In the genomic region with DNA sequence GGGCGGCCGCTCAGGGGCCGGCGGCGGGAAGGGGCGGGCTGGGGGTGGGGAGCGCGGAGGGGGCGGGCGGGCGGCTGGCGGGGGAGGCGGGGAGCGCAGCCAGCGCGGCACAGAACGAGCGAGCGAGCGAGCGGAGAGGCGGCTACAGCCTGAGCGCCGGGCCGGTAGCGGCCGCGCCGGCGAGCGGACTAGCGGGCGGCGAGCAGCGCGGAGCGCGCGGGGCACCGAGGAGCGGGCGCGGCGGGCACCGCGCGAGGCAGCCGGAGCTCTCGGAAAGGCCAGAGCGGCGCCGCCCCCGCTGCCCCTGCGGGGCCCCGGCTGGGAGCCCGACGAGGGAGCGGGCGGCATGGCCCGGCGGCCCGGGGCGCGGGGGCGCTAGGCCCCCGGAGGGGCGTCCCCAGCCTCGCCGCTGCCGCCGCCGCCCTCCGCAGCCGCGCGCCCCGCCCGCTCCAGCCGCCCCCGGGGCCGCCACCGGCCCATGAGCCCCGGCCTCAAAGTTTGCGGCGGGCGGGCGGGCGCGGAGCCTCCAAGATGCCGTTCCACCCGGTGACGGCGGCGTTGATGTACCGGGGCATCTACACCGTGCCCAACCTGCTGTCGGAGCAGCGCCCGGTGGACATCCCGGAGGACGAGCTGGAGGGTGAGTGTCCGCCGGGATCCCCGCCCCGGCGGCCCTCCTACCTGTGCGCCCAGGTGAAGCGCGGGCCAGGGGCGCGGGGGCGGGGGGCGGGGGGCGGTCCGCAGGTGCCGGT, we compare ENCODE assay signal across 11 cellular contexts. TPM values are rescaled to one million over a fixed set of nuclear protein-coding genes. Genes with fewer than 3 reads are reported as not detected.
DNase-seq lines count a peak whose midpoint lies in the region; ATAC-seq and TF ChIP-seq lines count a peak whose summit lies in the region.
"Had no signal": no experiment of that assay in that cellular context is flagged by ENCODE, and none has a peak within 500 bp of the region (broad histone marks: within the 10 kb centered on the region; RNA-seq: fewer than 3 reads in every experiment).

TSS of gene CABP7 (plus strand) at position 110 of the 752 bp plus-strand sequence. CDS start at position 532, 422 bp downstream.

- H3K9me3 ChIP-seq in body of pancreas = no peaks in the 10 kb centered on the region

- H3K27ac Mint-ChIP-seq in nephron = no peak within 1 kb of the TSS

- H3K36me3 ChIP-seq in H7 (replicated peaks; ENCODE audit: control insufficient read depth, insufficient read depth, low read length) (no peaks in the 10 kb centered on the region), body of pancreas (replicated peaks in 1 of 2; ENCODE audit: insufficient read depth in 1 of 2, low read depth in 2 of 2) (no peaks in the 10 kb centered on the region)

- ATAC-seq in body of pancreas (peak; percentile 43), GM19463 (IDR thresholded peaks at IDR 0.05; ENCODE audit: unreplicated experiment) (no peak), HG03432 (IDR thresholded peaks at IDR 0.05; ENCODE audit: unreplicated experiment) (no peak)

- peaks cover 5% of the 10 kb centered on the region for H3K9me3 Mint-ChIP-seq in nephron

- H3K27ac ChIP-seq in body of pancreas = no peak within 1 kb of the TSS

- intact Hi-C loops in body of pancreas (cut with DNase I) = no loop called here

- DNase-seq in NCI-H146 (lab: John Stamatoyannopoulos, UW) (peak; percentile 34), NCI-H146 treated with DMSO at 0.1 percent for 48 hours (lab: John Stamatoyannopoulos, UW; ENCODE audit: unreplicated experiment) (no peak), H7 (peak; percentile 88), body of pancreas (no peak), DMS79 (lab: John Stamatoyannopoulos, UW) (no peak)
- DNase-seq: activated effector memory CD4-positive, alpha-beta T cell treated with anti-CD3 and anti-CD28 coated beads, Interleukin-2, amount 50 U/mL, for 16 hours; kidney had no signal

- H3K4me3 ChIP-seq in H7 (ENCODE audit: insufficient read depth, low read depth, low read length) (peak within 1 kb of the TSS; percentile 31), body of pancreas (no peak within 1 kb of the TSS)

- TF ChIP-seq POLR2A in body of pancreas (IDR thresholded peaks at IDR 0.05) = no peak

- H3K36me3 Mint-ChIP-seq in nephron (ENCODE audit: low read depth) = no peaks in the 10 kb centered on the region

- peaks cover 8% of the 10 kb centered on the region for H3K4me1 ChIP-seq in body of pancreas

- peaks cover 74% of the 10 kb centered on the region for H3K27me3 Mint-ChIP-seq in nephron (ENCODE audit: low read depth)

- peaks cover 45% of the 10 kb centered on the region for H3K27me3 ChIP-seq in H7 (ENCODE audit: control insufficient read depth, insufficient read depth, low read length)
- H3K27me3 ChIP-seq in body of pancreas = peaks cover 0 to 12% of the 10 kb centered on the region in 2 donors

- H3K4me1 Mint-ChIP-seq in nephron = peaks cover 5% of the 10 kb centered on the region

- peak within 1 kb of the TSS; percentile 19 to 71 (median 25) for H3K4me3 Mint-ChIP-seq in nephron

- TF ChIP-seq CTCF in body of pancreas (IDR thresholded peaks at IDR 0.05) (no peak), nephron (IDR thresholded peaks at IDR 0.05; ENCODE audit: unreplicated experiment in 3 of 3) (no peak)

- WGBS in body of pancreas, 2 donors = 1% methylated on average over 84 of the region's 116 CpGs; no CpG with 5 or more reads in 1 of the 2 donors

RNA-seq across cellular contexts. Expression of gene CABP7, which starts in this region (rescaled TPM):
- 0.11 TPM in 1 of 2 replicates, not detected in the other for total RNA-seq in H7 (2014; rRNA removed; shearing (Covaris generic))
- total RNA-seq in body of pancreas = 1 to 10 TPM in 1 of 2 donors, under 1 TPM in 1; 0.78 to 2.6 TPM
- total RNA-seq: NCI-H460 had no signal

Comparison
In these comparisons a context has a peak if more than half of its experiments do, and no peak if none do; other contexts are left out.
1. Peak in DNase-seq and H3K4me3 ChIP-seq in H7; RNA of the gene not detected or under 1 TPM.